Comparison of ENCODE assay signal across 8 cellular contexts in the genomic region with DNA sequence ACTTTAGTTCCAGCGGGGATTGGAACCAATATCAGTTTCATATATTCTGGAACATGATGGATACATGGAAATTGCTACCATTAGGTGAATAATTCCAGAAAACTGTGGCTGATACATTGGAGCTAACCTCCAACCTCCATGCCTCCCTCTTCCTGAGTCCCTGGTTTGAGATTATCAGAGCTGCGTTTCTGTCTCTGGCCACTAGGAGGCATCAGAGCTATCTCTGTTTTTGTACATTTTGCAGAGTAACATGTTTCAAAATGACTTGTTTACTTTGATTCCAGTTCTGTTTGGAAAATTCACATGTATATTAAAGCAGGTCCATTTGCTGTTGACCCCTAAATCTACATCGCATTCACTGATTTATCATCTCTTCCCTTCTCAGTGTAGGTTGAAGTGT. TPM values are rescaled to one million over a fixed set of nuclear protein-coding genes. Genes with fewer than 3 reads are reported as not detected.
A peak's percentile ranks its signal among the peaks of the same experiment; 100 is the strongest.
DNase-seq lines count a peak whose midpoint lies in the region; ATAC-seq, FAIRE-seq and TF ChIP-seq lines count a peak whose summit lies in the region.

No MANE protein-coding gene starts in this region.

- peak in 2 of 4 donors; percentile 68 to 69 for ATAC-seq in pancreas
- no peak for ATAC-seq in HG03159 (IDR thresholded peaks at IDR 0.05; ENCODE audit: unreplicated experiment)

- DNase-seq in activated CD4-positive, alpha-beta T cell treated with anti-CD3 and anti-CD28 coated beads for 24 hours (ENCODE audit: low read depth in 2 of 2), result peak; percentile 8 to 31
- DNase-seq in activated CD4-positive, alpha-beta T cell treated with anti-CD3 and anti-CD28 coated beads for 1 hour, result no peak
- peak in 1 of 2 experiments; percentile 43 for DNase-seq in HL-60 (ENCODE audit: low read depth in 1 of 2, low spot score in 1 of 2)
- DNase-seq in activated CD4-positive, alpha-beta T cell treated with anti-CD3 and anti-CD28 coated beads for 48 hours, result peak; percentile 45
- DNase-seq in erythroblast (lab: John Stamatoyannopoulos, UW), result peak; percentile 20 to 58
- peak in 3 of 6 donors; percentile 3 to 46 (median 20) for DNase-seq in pancreas
- no peak for DNase-seq in NCI-H2029 (lab: John Stamatoyannopoulos, UW)

- no peak for TF ChIP-seq POLR2A in erythroblast (IDR thresholded peaks at IDR 0.05; ENCODE audit: low read length)

- 24 to 54% methylated on average over 3 of the region's 3 CpGs for WGBS in pancreas, 2 donors

- no peaks in the 10 kb centered on the region for H3K36me3 ChIP-seq in pancreas

- TF ChIP-seq CTCF in HL-60 (IDR thresholded peaks at IDR 0.05; ENCODE audit: insufficient read depth, low read length), result peak; percentile 49
- peak; percentile 53 to 74 (median 61) for TF ChIP-seq CTCF in pancreas (IDR thresholded peaks at IDR 0.05)

- H3K4me1 ChIP-seq in pancreas, result no peaks in the 10 kb centered on the region

- no peak for FAIRE-seq in pancreas (lab: Jason Lieb, UNC)

- intact Hi-C loops in pancreas (cut with DNase I), result no loop called here

- no peak overlapping the region for H3K4me3 ChIP-seq in HL-60 (replicated peaks; ENCODE audit: insufficient read depth, low read length)
- H3K4me3 ChIP-seq in pancreas, result no peak overlapping the region

- H3K9me3 ChIP-seq in pancreas, result no peaks in the 10 kb centered on the region

- H3K27me3 ChIP-seq in HL-60 (ENCODE audit: insufficient read depth, poor library complexity, severe bottlenecking) (no peaks in the 10 kb centered on the region), pancreas (no peaks in the 10 kb centered on the region)

- H3K27ac ChIP-seq in HL-60 (replicated peaks) (no peak overlapping the region), pancreas (no peak overlapping the region)

RNA-seq across cellular contexts. Expression of gene RAB40AL, which starts 2.4 kb away (rescaled TPM):
- total RNA-seq in pancreas, result under 1 TPM in 5 of 6 donors, not detected in 1; 0.40 to 0.98 (median 0.65) TPM
- under 1 TPM; 0.21 to 0.68 TPM for polyA plus RNA-seq in pancreas

Comparison
In these comparisons a context has a peak if more than half of its experiments do, and no peak if none do; other contexts are left out.
1. DNase-seq: peak in activated CD4-positive, alpha-beta T cell treated with anti-CD3 and anti-CD28 coated beads for 24 hours (2 of 2), activated CD4-positive, alpha-beta T cell treated with anti-CD3 and anti-CD28 coated beads for 48 hours (single experiment) and erythroblast (2 of 2); none in activated CD4-positive, alpha-beta T cell treated with anti-CD3 and anti-CD28 coated beads for 1 hour (single experiment) and NCI-H2029 (single experiment).